Comparison of ENCODE assay signal across 32 cellular contexts in the genomic region with DNA sequence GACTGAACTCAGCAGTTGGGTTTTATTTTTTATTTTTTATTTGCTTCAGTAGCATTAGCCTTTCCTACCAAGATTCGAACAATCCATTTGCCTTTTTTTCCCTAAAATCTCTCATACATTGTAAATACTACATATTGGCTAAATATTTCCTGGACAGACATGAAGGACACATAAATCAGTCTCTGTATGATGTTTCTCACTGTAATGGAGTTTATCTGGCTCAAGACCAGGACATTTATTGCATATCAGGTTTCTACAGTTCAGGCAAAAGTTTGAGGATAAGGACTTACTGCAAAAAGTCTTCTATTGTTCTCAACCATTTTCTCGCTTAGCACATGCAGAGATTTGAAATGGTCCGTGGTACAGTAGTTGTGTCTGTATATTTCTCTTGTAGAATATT. TPM values are rescaled to one million over a fixed set of nuclear protein-coding genes. Genes with fewer than 3 reads are reported as not detected.
DNase-seq lines count a peak whose midpoint lies in the region; ATAC-seq, FAIRE-seq and TF ChIP-seq lines count a peak whose summit lies in the region.
"Had no signal": no experiment of that assay in that cellular context is flagged by ENCODE, and none has a peak within 500 bp of the region (broad histone marks: within the 10 kb centered on the region; RNA-seq: fewer than 3 reads in every experiment).

No MANE protein-coding gene starts in this region.

- no peaks in the 10 kb centered on the region for H3K9me1 ChIP-seq in endothelial cell of umbilical vein (replicated peaks; ENCODE audit: control insufficient read depth, extremely low read depth, insufficient read depth, low read length)

- ATAC-seq in left ventricle myocardium superior: no peak
- ATAC-seq in HG02571 (IDR thresholded peaks at IDR 0.05; ENCODE audit: unreplicated experiment): no peak
- ATAC-seq: GM12878, HepG2 had no signal

- peaks cover 3% of the 10 kb centered on the region for H3K27me3 Mint-ChIP-seq in nephron (ENCODE audit: low read depth)

- H3K36me3 ChIP-seq in endothelial cell of umbilical vein (ENCODE audit: control insufficient read depth in 2 of 2, extremely low read depth in 1 of 2, insufficient read depth in 2 of 2, low read length in 2 of 2): no peaks in the 10 kb centered on the region
- H3K36me3 ChIP-seq in tibial artery: no peaks in the 10 kb centered on the region
- H3K36me3 ChIP-seq: SJSA1 had no signal

- H3K4me3 ChIP-seq in endothelial cell of umbilical vein (replicated peaks in 1 of 3; ENCODE audit: insufficient read depth in 1 of 3, low read depth in 1 of 3, low read length in 3 of 3) (no peak overlapping the region), tibial artery (no peak overlapping the region)
- H3K4me3 ChIP-seq: GM12878, SJSA1 had no signal

- H3K4me1 ChIP-seq in endothelial cell of umbilical vein (ENCODE audit: control insufficient read depth, extremely low read depth, insufficient read depth, low read length) (no peaks in the 10 kb centered on the region), tibial artery (peaks cover 0 to 7% (median 0%) of the 10 kb centered on the region in 4 donors)

- H3K4me1 Mint-ChIP-seq in nephron: peaks cover 30% of the 10 kb centered on the region

- no peaks in the 10 kb centered on the region for H3K36me3 Mint-ChIP-seq in nephron (ENCODE audit: low read depth)

- no peaks in the 10 kb centered on the region for H3K9me3 ChIP-seq in endothelial cell of umbilical vein (replicated peaks; ENCODE audit: control insufficient read depth, insufficient read depth, low read length)
- no peaks in the 10 kb centered on the region for H3K9me3 ChIP-seq in tibial artery
- H3K9me3 ChIP-seq: SJSA1 had no signal

- POLR2A ChIA-PET in endothelial cell of umbilical vein (lab: Charles Lee): no interaction called here

- dilution Hi-C loops in endothelial cell of umbilical vein (cut with MboI; ENCODE audit: extremely low pct_ligation_motif_present, low sequenced_read_pairs): no loop called here

- H3K27ac Mint-ChIP-seq in nephron: peak overlapping the region; percentile 82 to 91 (median 90)

- H3K9ac ChIP-seq in endothelial cell of umbilical vein (replicated peaks; ENCODE audit: extremely low read depth, insufficient read depth, low read length): no peak overlapping the region

- no peaks in the 10 kb centered on the region for H4K20me1 ChIP-seq in endothelial cell of umbilical vein (replicated peaks; ENCODE audit: control insufficient read depth, extremely low read depth, insufficient read depth, low read length)

- no TSS peak for BruUV-seq in endothelial cell of umbilical vein (replicated peaks; lab: Mats Ljungman, UMichigan)

- no peak for FAIRE-seq in HTR-8/SVneo (lab: Jason Lieb, UNC)
- no peak for FAIRE-seq in endothelial cell of umbilical vein (lab: Jason Lieb, UNC)
- FAIRE-seq: GM12878, HepG2 had no signal

- TF ChIP-seq CTCF in endothelial cell of umbilical vein (IDR thresholded peaks at IDR 0.05; ENCODE audit: extremely low read depth in 1 of 2, insufficient read depth in 1 of 2, low read depth in 1 of 2, low read length in 2 of 2) (no peak), nephron (IDR thresholded peaks at IDR 0.05; ENCODE audit: unreplicated experiment in 3 of 3) (no peak), tibial artery (IDR thresholded peaks at IDR 0.05) (no peak)

- H3K27ac ChIP-seq in endothelial cell of umbilical vein (ENCODE audit: insufficient read depth, low read depth, low read length) (no peak overlapping the region), tibial artery (no peak overlapping the region)
- H3K27ac ChIP-seq: 22Rv1, SJSA1 had no signal

- no peak overlapping the region for H2AFZ ChIP-seq in endothelial cell of umbilical vein (ENCODE audit: low read depth, low read length)

- no peaks in the 10 kb centered on the region for H3K79me2 ChIP-seq in endothelial cell of umbilical vein (ENCODE audit: control insufficient read depth, insufficient read depth, low read length)

- DNase-seq in DMS79 treated with DMSO at 0.1 percent for 48 hours (lab: John Stamatoyannopoulos, UW) (peak; percentile 5), DMS79 (lab: John Stamatoyannopoulos, UW) (no peak), HTR-8/SVneo (ENCODE audit: insufficient read length, low spot score) (peak; percentile 35), endothelial cell of umbilical vein (ENCODE audit: low read depth, low spot score) (peak; percentile 16), left ventricle myocardium superior (no peak), tibial artery (no peak)
- DNase-seq: ACHN, Calu3, EL, GDM1, GOT3, HCEC 1CT, KBM-7, NCI-H1105 treated with DMSO at 0.1 percent for 48 hours, NCI-H146, NCI-H1930, NCI-H2107, NCI-H446 treated with DMSO at 0.1 percent for 48 hours, NCI-H526, NCI-H82, Right ventricle myocardium superior, RPMI8226 had no signal

- H3K4me2 ChIP-seq in endothelial cell of umbilical vein (ENCODE audit: insufficient read depth, low read length): no peak overlapping the region

- H3K4me3 Mint-ChIP-seq in nephron: peak overlapping the region in 1 of 3 experiments; percentile 26

- intact Hi-C loops in endothelial cell of umbilical vein (cut with micrococcal nuclease) (no loop called here), left ventricle myocardium superior (cut with micrococcal nuclease) (no loop called here), tibial artery (cut with DNase I; ENCODE audit: low total_unique reads) (no loop called here)

- H3K9me3 Mint-ChIP-seq in nephron: no peaks in the 10 kb centered on the region

- no peak for TF ChIP-seq POLR2A in endothelial cell of umbilical vein (IDR thresholded peaks at IDR 0.05; ENCODE audit: low read depth, low read length)

- H3K27me3 ChIP-seq in endothelial cell of umbilical vein (ENCODE audit: control insufficient read depth in 2 of 2, insufficient read depth in 2 of 2, low read length in 2 of 2) (peaks cover 29 to 33% of the 10 kb centered on the region in 2 experiments), tibial artery (peaks cover 0 to 21% of the 10 kb centered on the region in 2 donors)
- H3K27me3 ChIP-seq: SJSA1 had no signal

- CTCF ChIA-PET in endothelial cell of umbilical vein (lab: Charles Lee): no interaction called here

TF ChIP-seq in endothelial cell of umbilical vein, 7 proteins besides CTCF, POLR2A, EP300 and RAD21:
- TF ChIP-seq JUN (IDR thresholded peaks at IDR 0.05; ENCODE audit: borderline replicate concordance, insufficient read depth, insufficient read length, low read depth) (no peak), FOS (IDR thresholded peaks at IDR 0.05; ENCODE audit: borderline replicate concordance, insufficient read depth, low read length) (no peak), MAX (IDR thresholded peaks at IDR 0.05; ENCODE audit: insufficient read depth, insufficient read length) (no peak), MYC (IDR thresholded peaks at IDR 0.05; ENCODE audit: low read depth, low read length) (no peak), GATA2 (IDR thresholded peaks at IDR 0.05; ENCODE audit: insufficient read depth, insufficient read length, low read depth, low read length) (no peak), POLR2AphosphoS5 (IDR thresholded peaks at IDR 0.05; ENCODE audit: insufficient read depth, low read depth, low read length) (no peak), EZH2 (IDR thresholded peaks at IDR 0.05; ENCODE audit: borderline replicate concordance, low read depth, low read length, severe bottlenecking) (no peak)

RNA-seq across cellular contexts. Expression of gene CLUL1, which starts 3.3 kb away (rescaled TPM):
- total RNA-seq in endothelial cell of umbilical vein: not detected in 2 replicates
- polyA plus RNA-seq in endothelial cell of umbilical vein: not detected in 2 replicates
- polyA plus RNA-seq in endothelial cell of umbilical vein (2011; cell fraction: cytosol; rRNA removed): not detected in 2 replicates
- polyA plus RNA-seq in endothelial cell of umbilical vein (2011; cell fraction: nucleus; rRNA removed): not detected in 2 replicates
- not detected in 2 replicates for polyA plus RNA-seq in endothelial cell of umbilical vein (2012)
- not detected in 2 replicates for polyA minus RNA-seq in endothelial cell of umbilical vein
- not detected for polyA minus RNA-seq in endothelial cell of umbilical vein (2011; cell fraction: cytosol; rRNA and poly(A)+ RNA removed)
- polyA minus RNA-seq in endothelial cell of umbilical vein (2011; cell fraction: nucleus; rRNA and poly(A)+ RNA removed): not detected in 2 replicates
- not detected for total RNA-seq in left ventricle myocardium superior
- total RNA-seq: GM12878, HepG2, HT-29, LHCN-M2, MCF 10A had no signal

RNA-seq across cellular contexts. Expression of gene CETN1, which starts 19.9 kb away (rescaled TPM):
- total RNA-seq in endothelial cell of umbilical vein (not detected in 2 replicates), left ventricle myocardium superior (not detected)
- polyA plus RNA-seq in endothelial cell of umbilical vein: not detected in 2 replicates
- not detected in 2 replicates for polyA plus RNA-seq in endothelial cell of umbilical vein (2011; cell fraction: cytosol; rRNA removed)
- polyA plus RNA-seq in endothelial cell of umbilical vein (2011; cell fraction: nucleus; rRNA removed): not detected in 2 replicates
- polyA plus RNA-seq in endothelial cell of umbilical vein (2012): not detected in 2 replicates
- not detected in 2 replicates for polyA minus RNA-seq in endothelial cell of umbilical vein
- polyA minus RNA-seq in endothelial cell of umbilical vein (2011; cell fraction: cytosol; rRNA and poly(A)+ RNA removed): not detected
- polyA minus RNA-seq in endothelial cell of umbilical vein (2011; cell fraction: nucleus; rRNA and poly(A)+ RNA removed): not detected in 2 replicates
- total RNA-seq: Calu3, GM12878, HepG2, HT-29, LHCN-M2, MCF 10A, Right ventricle myocardium superior, SJSA1 had no signal
- polyA plus RNA-seq: BJ, GM12878, HepG2 had no signal

RNA-seq across cellular contexts. Expression of gene TYMS, which starts 57.3 kb away (rescaled TPM):
- total RNA-seq in endothelial cell of umbilical vein (189 and 200 TPM in 2 replicates), left ventricle myocardium superior (3.8 TPM)
- 136 TPM in 2 replicates for polyA plus RNA-seq in endothelial cell of umbilical vein
- 152 and 196 TPM in 2 replicates for polyA plus RNA-seq in endothelial cell of umbilical vein (2011; cell fraction: cytosol; rRNA removed)
- polyA plus RNA-seq in endothelial cell of umbilical vein (2011; cell fraction: nucleus; rRNA removed): 70.6 and 90.8 TPM in 2 replicates
- polyA plus RNA-seq in endothelial cell of umbilical vein (2012): 93.2 and 200 TPM in 2 replicates
- polyA minus RNA-seq in endothelial cell of umbilical vein: 270 and 272 TPM in 2 replicates
- polyA minus RNA-seq in endothelial cell of umbilical vein (2011; cell fraction: cytosol; rRNA and poly(A)+ RNA removed): 197 TPM
- 28.7 and 38.8 TPM in 2 replicates for polyA minus RNA-seq in endothelial cell of umbilical vein (2011; cell fraction: nucleus; rRNA and poly(A)+ RNA removed)

Comparison
In these comparisons a context has a peak if more than half of its experiments do, and no peak if none do; other contexts are left out.
1. DNase-seq: peak in DMS79 treated with DMSO at 0.1 percent for 48 hours (single experiment), HTR-8/SVneo (single experiment) and endothelial cell of umbilical vein (single experiment); none in DMS79 (single experiment), left ventricle myocardium superior (single experiment) and tibial artery (0 of 2).
2. RNA of gene TYMS, which starts 57.3 kb away (total RNA-seq): 189 to 200 TPM in endothelial cell of umbilical vein; 3.8 TPM in left ventricle myocardium superior (single experiment); every median in the first group is over 10 times any median in the second.